1 cellular context compared by ENCODE assay signal in the genomic region with DNA sequence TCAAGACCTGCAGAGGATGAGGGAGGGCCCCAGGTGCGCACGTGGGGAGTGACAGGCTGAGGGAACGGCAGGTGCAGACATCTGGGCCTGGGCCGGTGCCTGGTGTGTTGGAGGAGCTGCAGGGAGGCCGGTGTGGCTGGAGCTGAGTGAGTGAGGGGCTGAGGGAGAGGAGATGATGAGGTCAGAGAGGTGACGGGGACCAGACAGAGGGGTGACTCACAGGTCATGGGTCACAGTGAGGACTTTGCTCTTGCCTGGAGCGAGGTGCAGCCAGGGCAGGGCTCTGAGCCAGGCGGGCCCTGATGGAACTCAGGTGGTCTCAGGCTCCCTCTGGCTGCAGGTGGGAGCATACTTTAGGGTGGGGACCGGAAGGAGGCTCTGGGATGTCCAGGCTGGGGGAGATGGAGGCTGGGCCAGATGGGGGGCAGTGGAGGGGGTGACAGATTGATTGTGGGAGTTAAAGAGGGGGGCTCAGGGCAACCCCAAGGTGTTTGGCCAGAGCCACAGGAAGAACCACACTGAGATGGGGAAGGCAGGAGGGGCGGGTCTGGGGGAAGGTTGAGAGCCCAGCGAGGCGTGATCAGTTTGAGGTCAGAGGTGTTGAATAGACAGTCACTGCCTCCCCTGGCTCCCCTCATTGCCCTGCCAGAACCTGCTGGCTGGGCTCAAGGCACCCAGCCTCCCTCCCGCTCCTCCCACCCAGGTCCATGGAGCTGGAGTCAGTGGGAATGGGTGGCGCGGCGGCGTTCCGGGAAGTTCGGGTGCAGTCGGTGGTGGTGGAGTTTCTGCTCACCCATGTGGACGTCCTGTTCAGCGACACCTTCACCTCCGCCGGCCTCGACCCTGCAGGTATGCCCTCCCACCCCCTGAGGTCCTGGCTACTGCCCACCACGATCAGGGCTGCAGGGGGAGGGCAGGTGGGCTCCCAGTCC.
TF ChIP-seq lines count a peak whose summit lies in the region.

No MANE protein-coding gene starts in this region.

TF ChIP-seq in WTC11, 78 proteins besides CTCF, POLR2A, EP300 and RAD21:
- TF ChIP-seq, protein P1, sequence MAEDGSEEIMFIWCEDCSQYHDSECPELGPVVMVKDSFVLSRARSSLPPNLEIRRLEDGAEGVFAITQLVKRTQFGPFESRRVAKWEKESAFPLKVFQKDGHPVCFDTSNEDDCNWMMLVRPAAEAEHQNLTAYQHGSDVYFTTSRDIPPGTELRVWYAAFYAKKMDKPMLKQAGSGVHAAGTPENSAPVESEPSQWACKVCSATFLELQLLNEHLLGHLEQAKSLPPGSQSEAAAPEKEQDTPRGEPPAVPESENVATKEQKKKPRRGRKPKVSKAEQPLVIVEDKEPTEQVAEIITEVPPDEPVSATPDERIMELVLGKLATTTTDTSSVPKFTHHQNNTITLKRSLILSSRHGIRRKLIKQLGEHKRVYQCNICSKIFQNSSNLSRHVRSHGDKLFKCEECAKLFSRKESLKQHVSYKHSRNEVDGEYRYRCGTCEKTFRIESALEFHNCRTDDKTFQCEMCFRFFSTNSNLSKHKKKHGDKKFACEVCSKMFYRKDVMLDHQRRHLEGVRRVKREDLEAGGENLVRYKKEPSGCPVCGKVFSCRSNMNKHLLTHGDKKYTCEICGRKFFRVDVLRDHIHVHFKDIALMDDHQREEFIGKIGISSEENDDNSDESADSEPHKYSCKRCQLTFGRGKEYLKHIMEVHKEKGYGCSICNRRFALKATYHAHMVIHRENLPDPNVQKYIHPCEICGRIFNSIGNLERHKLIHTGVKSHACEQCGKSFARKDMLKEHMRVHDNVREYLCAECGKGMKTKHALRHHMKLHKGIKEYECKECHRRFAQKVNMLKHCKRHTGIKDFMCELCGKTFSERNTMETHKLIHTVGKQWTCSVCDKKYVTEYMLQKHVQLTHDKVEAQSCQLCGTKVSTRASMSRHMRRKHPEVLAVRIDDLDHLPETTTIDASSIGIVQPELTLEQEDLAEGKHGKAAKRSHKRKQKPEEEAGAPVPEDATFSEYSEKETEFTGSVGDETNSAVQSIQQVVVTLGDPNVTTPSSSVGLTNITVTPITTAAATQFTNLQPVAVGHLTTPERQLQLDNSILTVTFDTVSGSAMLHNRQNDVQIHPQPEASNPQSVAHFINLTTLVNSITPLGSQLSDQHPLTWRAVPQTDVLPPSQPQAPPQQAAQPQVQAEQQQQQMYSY (CRISPR knock-in tag; IDR thresholded peaks at IDR 0.05), result no peak
- TF ChIP-seq, protein P2, sequence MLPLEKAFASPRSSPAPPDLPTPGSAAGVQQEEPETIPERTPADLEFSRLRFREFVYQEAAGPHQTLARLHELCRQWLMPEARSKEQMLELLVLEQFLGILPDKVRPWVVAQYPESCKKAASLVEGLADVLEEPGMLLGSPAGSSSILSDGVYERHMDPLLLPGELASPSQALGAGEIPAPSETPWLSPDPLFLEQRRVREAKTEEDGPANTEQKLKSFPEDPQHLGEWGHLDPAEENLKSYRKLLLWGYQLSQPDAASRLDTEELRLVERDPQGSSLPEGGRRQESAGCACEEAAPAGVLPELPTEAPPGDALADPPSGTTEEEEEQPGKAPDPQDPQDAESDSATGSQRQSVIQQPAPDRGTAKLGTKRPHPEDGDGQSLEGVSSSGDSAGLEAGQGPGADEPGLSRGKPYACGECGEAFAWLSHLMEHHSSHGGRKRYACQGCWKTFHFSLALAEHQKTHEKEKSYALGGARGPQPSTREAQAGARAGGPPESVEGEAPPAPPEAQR (CRISPR knock-in tag; IDR thresholded peaks at IDR 0.05), result no peak
